ENCODE assay signal across 8 cellular contexts in genomic region chr20:49915380-49916145, GRCh38. TPM values are rescaled to one million over a fixed set of nuclear protein-coding genes. Genes with fewer than 3 reads are reported as not detected.
DNase-seq lines count a peak whose midpoint lies in the region; ATAC-seq and TF ChIP-seq lines count a peak whose summit lies in the region.

SPATA2 (minus strand) TSS chr20:49915529; CDS start chr20:49908490, 7,039 bp downstream.

- peak within 1 kb of the TSS; percentile 100 for H3K27ac Mint-ChIP-seq in activated T-cell treated with anti-CD3 and anti-CD28 coated beads, Interleukin-2, amount 50 U/mL, for 72 hours
- peak within 1 kb of the TSS; percentile 99 to 100 (median 100) for H3K27ac Mint-ChIP-seq in naive B cell
- H3K27ac Mint-ChIP-seq in stimulated activated effector memory CD8-positive, alpha-beta T cell treated with anti-CD3 and anti-CD28 coated beads, Interleukin-12 subunit alpha, Interleukin-12 subunit beta, amount 100 ng/mL, for 72 hours, result peak within 1 kb of the TSS; percentile 100

- no peaks in the 10 kb centered on the region for H3K36me3 Mint-ChIP-seq in activated T-cell treated with anti-CD3 and anti-CD28 coated beads, Interleukin-2, amount 50 U/mL, for 72 hours (ENCODE audit: insufficient read depth in 2 of 2)
- H3K36me3 Mint-ChIP-seq in naive B cell, result no peaks in the 10 kb centered on the region
- H3K36me3 Mint-ChIP-seq in stimulated activated effector memory CD8-positive, alpha-beta T cell treated with anti-CD3 and anti-CD28 coated beads, Interleukin-12 subunit alpha, Interleukin-12 subunit beta, amount 100 ng/mL, for 72 hours, result peaks cover 18% of the 10 kb centered on the region

- H3K9me3 ChIP-seq in Peyer's patch, result no peaks in the 10 kb centered on the region

- H3K27me3 Mint-ChIP-seq in activated T-cell treated with anti-CD3 and anti-CD28 coated beads, Interleukin-2, amount 50 U/mL, for 72 hours (ENCODE audit: low read depth), result no peaks in the 10 kb centered on the region
- no peaks in the 10 kb centered on the region for H3K27me3 Mint-ChIP-seq in naive B cell

- no peak for TF ChIP-seq CTCF in Peyer's patch (IDR thresholded peaks at IDR 0.05)

- no peaks in the 10 kb centered on the region for H3K27me3 ChIP-seq in Peyer's patch

- H3K4me1 Mint-ChIP-seq in activated T-cell treated with anti-CD3 and anti-CD28 coated beads, Interleukin-2, amount 50 U/mL, for 72 hours (ENCODE audit: low read depth), result peaks cover 47% of the 10 kb centered on the region
- H3K4me1 Mint-ChIP-seq in naive B cell, result peaks cover 24 to 49% (median 46%) of the 10 kb centered on the region in 3 donors
- peaks cover 46% of the 10 kb centered on the region for H3K4me1 Mint-ChIP-seq in stimulated activated effector memory CD8-positive, alpha-beta T cell treated with anti-CD3 and anti-CD28 coated beads, Interleukin-12 subunit alpha, Interleukin-12 subunit beta, amount 100 ng/mL, for 72 hours

- H3K4me1 ChIP-seq in Peyer's patch, result peaks cover 0 to 47% (median 9%) of the 10 kb centered on the region in 4 donors

- DNase-seq in DMS53 treated with DMSO at 0.1 percent for 48 hours (lab: John Stamatoyannopoulos, UW; ENCODE audit: unreplicated experiment), result peak; percentile 94
- DNase-seq in KG1 (lab: John Stamatoyannopoulos, UW), result peak; percentile 98
- DNase-seq in Peyer's patch, result peak; percentile 97 to 99 (median 99)
- DNase-seq in activated T-cell treated with anti-CD3 and anti-CD28 coated beads, Interleukin-2, amount 50 U/mL, for 72 hours, result peak; percentile 93 to 95
- peak; percentile 95 for DNase-seq in fibroblast of gingiva (ENCODE audit: low read depth)
- DNase-seq in naive B cell, result peak; percentile 92
- peak; percentile 86 to 97 for DNase-seq in stimulated activated effector memory CD8-positive, alpha-beta T cell treated with anti-CD3 and anti-CD28 coated beads, Interleukin-12 subunit alpha, Interleukin-12 subunit beta, amount 100 ng/mL, for 72 hours (ENCODE audit: low spot score in 2 of 2)

- H3K36me3 ChIP-seq in Peyer's patch, result no peaks in the 10 kb centered on the region

- peak; percentile 87 for ATAC-seq in GM21723 (IDR thresholded peaks at IDR 0.05; ENCODE audit: unreplicated experiment)
- peak; percentile 87 to 88 for ATAC-seq in activated T-cell treated with anti-CD3 and anti-CD28 coated beads, Interleukin-2, amount 50 U/mL, for 72 hours (replicated peaks in 1 of 2)
- peak; percentile 82 to 86 for ATAC-seq in naive B cell (ENCODE audit: low read depth in 2 of 2)
- peak; percentile 86 for ATAC-seq in stimulated activated effector memory CD8-positive, alpha-beta T cell treated with anti-CD3 and anti-CD28 coated beads, Interleukin-12 subunit alpha, Interleukin-12 subunit beta, amount 100 ng/mL, for 72 hours

- H3K4me3 ChIP-seq in Peyer's patch, result peak within 1 kb of the TSS; percentile 67 to 100 (median 86)

- peak; percentile 50 to 62 for TF ChIP-seq POLR2A in Peyer's patch (IDR thresholded peaks at IDR 0.05)

- H3K4me3 Mint-ChIP-seq in activated T-cell treated with anti-CD3 and anti-CD28 coated beads, Interleukin-2, amount 50 U/mL, for 72 hours, result peak within 1 kb of the TSS; percentile 97 to 99
- H3K4me3 Mint-ChIP-seq in naive B cell, result peak within 1 kb of the TSS; percentile 94 to 99 (median 98)
- H3K4me3 Mint-ChIP-seq in stimulated activated effector memory CD8-positive, alpha-beta T cell treated with anti-CD3 and anti-CD28 coated beads, Interleukin-12 subunit alpha, Interleukin-12 subunit beta, amount 100 ng/mL, for 72 hours, result peak within 1 kb of the TSS; percentile 92

- H3K9me3 Mint-ChIP-seq in activated T-cell treated with anti-CD3 and anti-CD28 coated beads, Interleukin-2, amount 50 U/mL, for 72 hours, result no peaks in the 10 kb centered on the region
- H3K9me3 Mint-ChIP-seq in naive B cell, result no peaks in the 10 kb centered on the region
- no peaks in the 10 kb centered on the region for H3K9me3 Mint-ChIP-seq in stimulated activated effector memory CD8-positive, alpha-beta T cell treated with anti-CD3 and anti-CD28 coated beads, Interleukin-12 subunit alpha, Interleukin-12 subunit beta, amount 100 ng/mL, for 72 hours

- peak within 1 kb of the TSS; percentile 96 to 99 (median 96) for H3K27ac ChIP-seq in Peyer's patch

RNA-seq across cellular contexts. Expression of gene SPATA2, which starts in this region (rescaled TPM):
- total RNA-seq in Peyer's patch, result 10 to 100 TPM in 3 of 4 donors, 1 to 10 TPM in 1; 4.1 to 19.8 (median 14.0) TPM
- 10 to 100 TPM; 10.6 to 10.8 TPM for total RNA-seq in activated T-cell treated with anti-CD3 and anti-CD28 coated beads, Interleukin-2, amount 50 U/mL, for 72 hours
- polyA plus RNA-seq in naive B cell (ENCODE audit: low read depth in 6 of 6), result 1 to 10 TPM; 4.0 to 8.5 (median 4.7) TPM

Comparison
In these comparisons a context has a peak if more than half of its experiments do, and no peak if none do; other contexts are left out.
1. Peak in every context shown above with its lines: DNase-seq, ATAC-seq, H3K4me3 ChIP-seq and H3K27ac ChIP-seq.